18 cellular contexts compared by ENCODE assay signal in the genomic region with DNA sequence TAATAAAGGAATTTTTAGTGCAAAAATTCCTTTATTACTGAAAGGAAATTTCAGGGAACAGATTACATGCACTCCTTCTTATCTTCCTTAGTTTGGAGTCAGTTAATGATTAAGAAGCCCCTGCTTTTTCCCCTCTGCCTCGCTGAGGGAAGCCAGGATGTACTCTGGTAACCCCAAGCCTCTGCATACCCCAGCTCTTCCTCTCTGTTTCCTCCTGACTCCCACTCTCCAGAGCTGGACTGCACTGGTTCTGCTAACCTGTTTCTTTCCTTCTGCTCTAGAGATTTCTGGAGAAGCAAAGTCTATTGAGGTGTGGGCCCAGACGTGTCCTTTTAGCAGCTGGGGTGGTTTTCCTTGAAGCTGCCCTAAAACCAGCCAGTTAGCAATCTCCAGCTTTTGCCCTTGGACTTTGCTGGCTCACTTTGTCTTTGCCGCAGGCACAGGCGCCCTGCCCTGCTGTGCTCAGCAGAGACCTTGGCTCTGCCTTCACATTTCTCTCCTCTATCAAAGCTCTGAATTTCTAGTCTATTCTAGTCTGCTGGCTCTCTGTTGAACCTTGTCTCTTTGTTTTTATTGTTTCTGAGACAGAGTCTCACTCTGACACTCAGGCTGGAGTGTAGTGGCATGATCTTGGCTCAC.
DNase-seq lines count a peak whose midpoint lies in the region; ATAC-seq and TF ChIP-seq lines count a peak whose summit lies in the region.
"Had no signal": no experiment of that assay in that cellular context is flagged by ENCODE, and none has a peak within 500 bp of the region (broad histone marks: within the 10 kb centered on the region; RNA-seq: fewer than 3 reads in every experiment).

No MANE protein-coding gene starts in this region.

- ATAC-seq in GM23338 (peak; percentile 61; the same call in 2 of the 3 replicates), HG03097 (IDR thresholded peaks at IDR 0.05; ENCODE audit: low FRiP score, unreplicated experiment) (no peak)
- ATAC-seq: activated CD8-positive, alpha-beta T cell treated with anti-CD3 and anti-CD28 coated beads for 36 hours had no signal

- H3K27ac ChIP-seq in GM23338 (ENCODE audit: low read depth) (no peak overlapping the region), hepatocyte (peak overlapping the region; percentile 78)
- no peak overlapping the region for H3K27ac ChIP-seq in effector memory CD4-positive, alpha-beta T cell (ENCODE audit: insufficient read depth, low read length, poor library complexity, severe bottlenecking)
- H3K27ac ChIP-seq: uterus had no signal

- H4K20me1 ChIP-seq in GM23338 (replicated peaks; ENCODE audit: insufficient read depth) (no peaks in the 10 kb centered on the region), hepatocyte (ENCODE audit: insufficient read depth, poor library complexity, severe bottlenecking) (no peaks in the 10 kb centered on the region)

- no peaks in the 10 kb centered on the region for H3K36me3 Mint-ChIP-seq in GM23338 (ENCODE audit: low read depth)
- H3K36me3 Mint-ChIP-seq in dendritic cell treated with granulocyte-macrophage colony-stimulating factor and Interleukin-4, amounts not matched to agents 40 ng/mL and 50 ng/mL, for 4 days (ENCODE audit: low read depth) = no peaks in the 10 kb centered on the region
- H3K36me3 Mint-ChIP-seq in osteocyte (ENCODE audit: unreplicated experiment) = no peaks in the 10 kb centered on the region
- H3K36me3 Mint-ChIP-seq: CD4-positive, alpha-beta memory T cell; memory B cell had no signal

- no peaks in the 10 kb centered on the region for H3F3A ChIP-seq in GM23338 (replicated peaks; ENCODE audit: low read depth)

- no peaks in the 10 kb centered on the region for H3K27me3 ChIP-seq in GM23338 (ENCODE audit: insufficient read depth)
- H3K27me3 ChIP-seq in hepatocyte = no peaks in the 10 kb centered on the region
- no peaks in the 10 kb centered on the region for H3K27me3 ChIP-seq in effector memory CD4-positive, alpha-beta T cell (replicated peaks; ENCODE audit: control insufficient read depth, insufficient read depth, low read length, poor library complexity, severe bottlenecking)
- H3K27me3 ChIP-seq: uterus had no signal

- H3K4me1 ChIP-seq in GM23338 (ENCODE audit: insufficient read depth) (no peaks in the 10 kb centered on the region), hepatocyte (ENCODE audit: insufficient read depth) (peaks cover 10% of the 10 kb centered on the region)
- no peaks in the 10 kb centered on the region for H3K4me1 ChIP-seq in effector memory CD4-positive, alpha-beta T cell (ENCODE audit: control insufficient read depth, insufficient read depth, low read length, poor library complexity, severe bottlenecking)
- H3K4me1 ChIP-seq: uterus had no signal

- H3K9me3 Mint-ChIP-seq in GM23338 = no peaks in the 10 kb centered on the region
- no peaks in the 10 kb centered on the region for H3K9me3 Mint-ChIP-seq in dendritic cell treated with granulocyte-macrophage colony-stimulating factor and Interleukin-4, amounts not matched to agents 40 ng/mL and 50 ng/mL, for 4 days
- H3K9me3 Mint-ChIP-seq in osteocyte (ENCODE audit: unreplicated experiment) = peaks cover 7% of the 10 kb centered on the region
- H3K9me3 Mint-ChIP-seq: activated CD8-positive, alpha-beta T cell treated with anti-CD3 and anti-CD28 coated beads for 36 hours; activated T-helper 2 cell treated with anti-CD3 and anti-CD28 coated beads, Interferon-gamma antibody, Interleukin-2, Interleukin-4, amounts not matched to agents 10 μg/mL and 5 μg/mL and 100 μg/mL, durations not matched to agents 14 hours and 24 hours and 36 hours; CD4-positive, alpha-beta memory T cell; memory B cell had no signal

- 43% methylated on average over 4 of the region's 4 CpGs for WGBS in hepatocyte (ENCODE audit: low lambda C conversion rate, missing lambda C conversion rate)

- H3K36me3 ChIP-seq in GM23338 (ENCODE audit: insufficient read depth) (no peaks in the 10 kb centered on the region), hepatocyte (replicated peaks; ENCODE audit: insufficient read depth, low read depth) (no peaks in the 10 kb centered on the region)
- no peaks in the 10 kb centered on the region for H3K36me3 ChIP-seq in effector memory CD4-positive, alpha-beta T cell (ENCODE audit: control insufficient read depth, insufficient read depth, low read length)
- H3K36me3 ChIP-seq: uterus had no signal

- H3K27me3 Mint-ChIP-seq in GM23338 (ENCODE audit: insufficient read depth, low read depth, poor library complexity) (peaks cover 3% of the 10 kb centered on the region), osteocyte (ENCODE audit: unreplicated experiment) (no peaks in the 10 kb centered on the region)
- H3K27me3 Mint-ChIP-seq in dendritic cell treated with granulocyte-macrophage colony-stimulating factor and Interleukin-4, amounts not matched to agents 40 ng/mL and 50 ng/mL, for 4 days = peaks cover 7% of the 10 kb centered on the region
- H3K27me3 Mint-ChIP-seq: activated CD8-positive, alpha-beta T cell treated with anti-CD3 and anti-CD28 coated beads for 36 hours; CD4-positive, alpha-beta memory T cell; memory B cell had no signal

- H2AFZ ChIP-seq in GM23338 (peak overlapping the region; percentile 83), hepatocyte (no peak overlapping the region)

- H3K4me2 ChIP-seq in GM23338 = no peak overlapping the region
- peak overlapping the region; percentile 62 for H3K4me2 ChIP-seq in hepatocyte

- DNase-seq in GM23338 (ENCODE audit: low spot score) (peak; percentile 6), hepatocyte (ENCODE audit: low spot score) (peak; percentile 67), osteocyte (ENCODE audit: extremely low spot score, unreplicated experiment) (no peak), erythroblast (lab: John Stamatoyannopoulos, UW) (no peak), NCI-H1092 treated with DMSO at 0.1 percent for 48 hours (lab: John Stamatoyannopoulos, UW) (no peak)
- DNase-seq in effector memory CD4-positive, alpha-beta T cell = no peak
- DNase-seq: ACHN; activated CD8-positive, alpha-beta T cell treated with anti-CD3 and anti-CD28 coated beads for 36 hours; amniotic stem cell; CD4-positive, alpha-beta memory T cell; MM.1S; stimulated activated CD4-positive, alpha-beta T cell treated with anti-CD3 and anti-CD28 coated beads, Interleukin-12 subunit alpha, Interleukin-12 subunit beta, amount 100 ng/mL, for 4 hours; stimulated activated naive CD4-positive, alpha-beta T cell; uterus had no signal

- H3K4me3 Mint-ChIP-seq in GM23338 (no peak overlapping the region), osteocyte (ENCODE audit: unreplicated experiment) (no peak overlapping the region)
- H3K4me3 Mint-ChIP-seq in dendritic cell treated with granulocyte-macrophage colony-stimulating factor and Interleukin-4, amounts not matched to agents 40 ng/mL and 50 ng/mL, for 4 days = no peak overlapping the region
- H3K4me3 Mint-ChIP-seq: activated CD8-positive, alpha-beta T cell treated with anti-CD3 and anti-CD28 coated beads for 36 hours; CD4-positive, alpha-beta memory T cell; memory B cell had no signal

- TF ChIP-seq CTCF in GM23338 (conservative IDR thresholded peaks at IDR 0.05; ENCODE audit: low read depth in 2 of 2) (no peak), hepatocyte (IDR thresholded peaks at IDR 0.05; ENCODE audit: poor library complexity) (no peak), osteocyte (IDR thresholded peaks at IDR 0.05) (no peak)

- peaks cover 7% of the 10 kb centered on the region for H3K4me1 Mint-ChIP-seq in GM23338
- H3K4me1 Mint-ChIP-seq in dendritic cell treated with granulocyte-macrophage colony-stimulating factor and Interleukin-4, amounts not matched to agents 40 ng/mL and 50 ng/mL, for 4 days (ENCODE audit: low read depth) = peaks cover 50% of the 10 kb centered on the region
- H3K4me1 Mint-ChIP-seq in osteocyte (ENCODE audit: unreplicated experiment) = peaks cover 22% of the 10 kb centered on the region
- H3K4me1 Mint-ChIP-seq: memory B cell had no signal

- intact Hi-C loops in dendritic cell treated with granulocyte-macrophage colony-stimulating factor and Interleukin-4, amounts not matched to agents 40 ng/mL and 50 ng/mL, for 4 days (cut with micrococcal nuclease) = no loop called here

- no peaks in the 10 kb centered on the region for H3K79me2 ChIP-seq in GM23338 (replicated peaks; ENCODE audit: insufficient read depth)
- no peaks in the 10 kb centered on the region for H3K79me2 ChIP-seq in hepatocyte

- H3K9me2 ChIP-seq in GM23338 (ENCODE audit: insufficient read depth) (no peaks in the 10 kb centered on the region), hepatocyte (replicated peaks; ENCODE audit: insufficient read depth) (no peaks in the 10 kb centered on the region)

- H3K9me3 ChIP-seq in hepatocyte (ENCODE audit: low read depth) = no peaks in the 10 kb centered on the region
- no peaks in the 10 kb centered on the region for H3K9me3 ChIP-seq in effector memory CD4-positive, alpha-beta T cell (ENCODE audit: control insufficient read depth, low read length)
- H3K9me3 ChIP-seq: uterus had no signal

- no peak for TF ChIP-seq POLR2A in erythroblast (IDR thresholded peaks at IDR 0.05; ENCODE audit: low read length)

- H3K27ac Mint-ChIP-seq in GM23338 (no peak overlapping the region), osteocyte (ENCODE audit: unreplicated experiment) (peak overlapping the region; percentile 54)
- peak overlapping the region; percentile 54 for H3K27ac Mint-ChIP-seq in dendritic cell treated with granulocyte-macrophage colony-stimulating factor and Interleukin-4, amounts not matched to agents 40 ng/mL and 50 ng/mL, for 4 days
- H3K27ac Mint-ChIP-seq: activated CD8-positive, alpha-beta T cell treated with anti-CD3 and anti-CD28 coated beads for 36 hours; activated T-helper 2 cell treated with anti-CD3 and anti-CD28 coated beads, Interferon-gamma antibody, Interleukin-2, Interleukin-4, amounts not matched to agents 10 μg/mL and 5 μg/mL and 100 μg/mL, durations not matched to agents 14 hours and 24 hours and 36 hours; memory B cell had no signal

- no peak overlapping the region for H3K4me3 ChIP-seq in GM23338
- H3K4me3 ChIP-seq in hepatocyte = no peak overlapping the region
- no peak overlapping the region for H3K4me3 ChIP-seq in effector memory CD4-positive, alpha-beta T cell (ENCODE audit: insufficient read depth, low read depth, low read length, poor library complexity, severe bottlenecking)
- H3K4me3 ChIP-seq: uterus had no signal

TF ChIP-seq in GM23338, 12 proteins besides CTCF, POLR2A, EP300 and RAD21 (continues in another document):
- TF ChIP-seq EZH2 (IDR thresholded peaks at IDR 0.05; ENCODE audit: low read depth, unreplicated experiment) = no peak
- no peak for TF ChIP-seq NANOG (IDR thresholded peaks at IDR 0.05; ENCODE audit: borderline replicate concordance)
- TF ChIP-seq, protein P1, sequence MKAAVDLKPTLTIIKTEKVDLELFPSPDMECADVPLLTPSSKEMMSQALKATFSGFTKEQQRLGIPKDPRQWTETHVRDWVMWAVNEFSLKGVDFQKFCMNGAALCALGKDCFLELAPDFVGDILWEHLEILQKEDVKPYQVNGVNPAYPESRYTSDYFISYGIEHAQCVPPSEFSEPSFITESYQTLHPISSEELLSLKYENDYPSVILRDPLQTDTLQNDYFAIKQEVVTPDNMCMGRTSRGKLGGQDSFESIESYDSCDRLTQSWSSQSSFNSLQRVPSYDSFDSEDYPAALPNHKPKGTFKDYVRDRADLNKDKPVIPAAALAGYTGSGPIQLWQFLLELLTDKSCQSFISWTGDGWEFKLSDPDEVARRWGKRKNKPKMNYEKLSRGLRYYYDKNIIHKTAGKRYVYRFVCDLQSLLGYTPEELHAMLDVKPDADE (IDR thresholded peaks at IDR 0.05) = no peak
- no peak for TF ChIP-seq CREB1 (CRISPR knock-in tag; IDR thresholded peaks at IDR 0.05; ENCODE audit: low read depth)

Comparison
In these comparisons a context has a peak if more than half of its experiments do, and no peak if none do; other contexts are left out.
1. DNase-seq: peak in GM23338 (single experiment) and hepatocyte (single experiment); none in osteocyte (single experiment), effector memory CD4-positive, alpha-beta T cell (0 of 3), erythroblast (0 of 2) and NCI-H1092 treated with DMSO at 0.1 percent for 48 hours (single experiment).